ENCODE assay signal across 11 cellular contexts in the genomic region with DNA sequence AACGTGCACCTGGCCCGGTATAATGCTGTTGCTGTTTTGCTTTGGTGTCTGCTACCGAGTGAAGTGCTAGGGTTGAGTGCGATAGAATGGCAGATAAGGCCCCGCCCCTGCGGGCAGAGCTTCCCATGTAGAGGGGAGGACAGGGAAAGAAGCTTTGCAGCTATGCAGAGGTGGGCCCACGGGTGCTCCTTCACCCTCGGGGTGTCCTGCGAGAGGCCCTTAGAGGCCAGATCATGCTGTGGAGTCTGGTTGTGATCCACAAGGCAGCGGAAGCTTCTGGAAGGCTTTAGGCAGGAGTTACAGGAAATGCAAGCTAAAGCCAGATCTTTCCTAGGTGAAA. TPM values are rescaled to one million over a fixed set of nuclear protein-coding genes. Genes with fewer than 3 reads are reported as not detected.
DNase-seq lines count a peak whose midpoint lies in the region; ATAC-seq and TF ChIP-seq lines count a peak whose summit lies in the region.
"Had no signal": no experiment of that assay in that cellular context is flagged by ENCODE, and none has a peak within 500 bp of the region (broad histone marks: within the 10 kb centered on the region; RNA-seq: fewer than 3 reads in every experiment).

No MANE protein-coding gene starts in this region.

- DNase-seq in DMS53 (lab: John Stamatoyannopoulos, UW) (peak; percentile 85), RWPE2 (ENCODE audit: low spot score) (no peak), hepatocyte (ENCODE audit: low spot score) (no peak), GM10248 (ENCODE audit: extremely low spot score) (no peak), NCI-H226 (no peak), SKM-1 treated with dmso at 0.1 percent for 144 hours (lab: John Stamatoyannopoulos, UW; ENCODE audit: unreplicated experiment) (no peak), NCI-H2171 treated with DMSO at 0.1 percent for 48 hours (lab: John Stamatoyannopoulos, UW) (no peak)
- DNase-seq: foreskin melanocyte; stimulated activated naive CD8-positive, alpha-beta T cell treated with anti-CD3 and anti-CD28 coated beads, Interleukin-15, amount 100 ng/mL, for 72 hours had no signal

- H4K20me1 ChIP-seq in hepatocyte (ENCODE audit: insufficient read depth, poor library complexity, severe bottlenecking): peaks cover 42% of the 10 kb centered on the region

- POLR2A ChIA-PET in GM10248 (lab: Yijun Ruan, JAX): no interaction called here

- H3K27ac ChIP-seq in RWPE2 (ENCODE audit: poor library complexity, severe bottlenecking) (peak overlapping the region; percentile 91), hepatocyte (peak overlapping the region; percentile 93), rectal smooth muscle tissue (ENCODE audit: low read depth, low read length) (peak overlapping the region; percentile 57)
- H3K27ac ChIP-seq: KMS-11 had no signal

- no peak overlapping the region for H2AFZ ChIP-seq in hepatocyte

- H3K9me3 ChIP-seq in RWPE2 (ENCODE audit: severe bottlenecking): no peaks in the 10 kb centered on the region
- no peaks in the 10 kb centered on the region for H3K9me3 ChIP-seq in hepatocyte (ENCODE audit: low read depth)

- TF ChIP-seq CTCF in RWPE2 (IDR thresholded peaks at IDR 0.05; ENCODE audit: poor library complexity, severe bottlenecking): no peak
- no peak for TF ChIP-seq CTCF in hepatocyte (IDR thresholded peaks at IDR 0.05; ENCODE audit: poor library complexity)
- no peak for TF ChIP-seq CTCF in GM10248 (IDR thresholded peaks at IDR 0.05; ENCODE audit: control extremely low read depth, extremely low read depth, low read depth, missing control alignments)

- H3K4me1 ChIP-seq in RWPE2 (ENCODE audit: insufficient read depth, poor library complexity, severe bottlenecking) (peaks cover 14% of the 10 kb centered on the region), hepatocyte (ENCODE audit: insufficient read depth) (peaks cover 28% of the 10 kb centered on the region), rectal smooth muscle tissue (ENCODE audit: control insufficient read depth, insufficient read depth, low read length) (peaks cover 32% of the 10 kb centered on the region)

- no peaks in the 10 kb centered on the region for H3K9me2 ChIP-seq in hepatocyte (replicated peaks; ENCODE audit: insufficient read depth)

- H3K36me3 ChIP-seq in RWPE2 (ENCODE audit: low read depth) (no peaks in the 10 kb centered on the region), hepatocyte (replicated peaks; ENCODE audit: insufficient read depth, low read depth) (no peaks in the 10 kb centered on the region), rectal smooth muscle tissue (ENCODE audit: control insufficient read depth, insufficient read depth, low read length) (no peaks in the 10 kb centered on the region)

- peaks cover 74% of the 10 kb centered on the region for H3K79me2 ChIP-seq in hepatocyte

- 73% methylated on average over 10 of the region's 10 CpGs for WGBS in hepatocyte (ENCODE audit: low lambda C conversion rate, missing lambda C conversion rate)

- H3K27me3 ChIP-seq in RWPE2 (ENCODE audit: insufficient read depth, poor library complexity, severe bottlenecking) (no peaks in the 10 kb centered on the region), hepatocyte (no peaks in the 10 kb centered on the region), rectal smooth muscle tissue (ENCODE audit: control insufficient read depth, insufficient read depth, low read length) (no peaks in the 10 kb centered on the region)

- H3K9ac ChIP-seq in rectal smooth muscle tissue (ENCODE audit: low read length): no peak overlapping the region
- H3K9ac ChIP-seq: KMS-11 had no signal

- CTCF ChIA-PET in GM10248 (lab: Yijun Ruan, JAX): interaction anchor here (1.0 to 1.2 kb wide), 2 partner anchors 11 to 68 kb away, joined by 3 read pairs; no protein-coding TSS in a partner anchor

- H3K4me2 ChIP-seq in hepatocyte: peak overlapping the region; percentile 78
- H3K4me2 ChIP-seq: KMS-11 had no signal

- H3K4me3 ChIP-seq in RWPE2 (ENCODE audit: severe bottlenecking): no peak overlapping the region
- no peak overlapping the region for H3K4me3 ChIP-seq in hepatocyte
- peak overlapping the region; percentile 76 for H3K4me3 ChIP-seq in rectal smooth muscle tissue (ENCODE audit: low read length)

- no peak for ATAC-seq in RWPE2 (ENCODE audit: low read depth)
- ATAC-seq: stimulated activated naive CD8-positive, alpha-beta T cell treated with anti-CD3 and anti-CD28 coated beads, Interleukin-15, amount 100 ng/mL, for 72 hours had no signal

RNA-seq across cellular contexts. Expression of gene LRP5, which starts 3.2 kb away (rescaled TPM):
- total RNA-seq in hepatocyte: 34.4 and 43.9 TPM in 2 replicates
- polyA plus RNA-seq in hepatocyte: 39.9 and 54.3 TPM in 2 replicates

RNA-seq across cellular contexts. Expression of gene C11orf24, which starts 43.8 kb away (rescaled TPM):
- total RNA-seq in hepatocyte: 42.8 and 55.6 TPM in 2 replicates
- polyA plus RNA-seq in hepatocyte: 76.2 TPM in 2 replicates
